In genomic region chr10:83142074-83142563, GRCh38 we compare ENCODE assay signal across 27 cellular contexts.
DNase-seq lines count a peak whose midpoint lies in the region; TF ChIP-seq lines count a peak whose summit lies in the region.
"Had no signal": no experiment of that assay in that cellular context is flagged by ENCODE, and none has a peak within 500 bp of the region (broad histone marks: within the 10 kb centered on the region; RNA-seq: fewer than 3 reads in every experiment).

No MANE protein-coding gene starts in this region.

- no peak overlapping the region for H3K4me3 ChIP-seq in NB4 (ENCODE audit: low read depth, low read length)
- no peak overlapping the region for H3K4me3 ChIP-seq in GM23248
- H3K4me3 ChIP-seq: BLaER1 had no signal

- no peaks in the 10 kb centered on the region for H3K4me1 Mint-ChIP-seq in nephron progenitor cell
- H3K4me1 Mint-ChIP-seq in T-helper 2 cell treated with Interferon-gamma antibody and Interleukin-4, amounts not matched to agents 5 μg/mL and 100 μg/mL, for 36 hours (ENCODE audit: low read depth) = no peaks in the 10 kb centered on the region
- H3K4me1 Mint-ChIP-seq: CD4-positive, CD25-positive, alpha-beta regulatory T cell; IgD-negative memory B cell had no signal

- WGBS in GM23248 (ENCODE audit: low coverage in 1 of 2, low lambda C conversion rate in 2 of 2, missing lambda C conversion rate in 2 of 2), 2 experiments = 17% methylated on average over 3 of the region's 3 CpGs

- no peaks in the 10 kb centered on the region for H3K36me3 ChIP-seq in GM23248 (ENCODE audit: low read depth)
- H3K36me3 ChIP-seq: BLaER1 had no signal

- no peaks in the 10 kb centered on the region for H3K9me2 ChIP-seq in GM23248 (ENCODE audit: insufficient read depth)
- H3K9me2 ChIP-seq: SK-N-SH had no signal

- no peaks in the 10 kb centered on the region for H3K79me2 ChIP-seq in GM23248 (ENCODE audit: insufficient read depth)

- no peak overlapping the region for H3K4me3 Mint-ChIP-seq in nephron progenitor cell
- H3K4me3 Mint-ChIP-seq in T-helper 2 cell treated with Interferon-gamma antibody and Interleukin-4, amounts not matched to agents 5 μg/mL and 100 μg/mL, for 36 hours = no peak overlapping the region
- H3K4me3 Mint-ChIP-seq: CD4-positive, CD25-positive, alpha-beta regulatory T cell; IgD-negative memory B cell had no signal

- no peak for TF ChIP-seq POLR2A in NB4 (IDR thresholded peaks at IDR 0.05; ENCODE audit: extremely low read depth, insufficient read length)

- in situ Hi-C loops in GM23248 (cut with MboI) = no loop called here

- H3K27me3 ChIP-seq in GM23248 (replicated peaks; ENCODE audit: insufficient read depth) = no peaks in the 10 kb centered on the region
- H3K27me3 ChIP-seq: BLaER1 had no signal

- no peaks in the 10 kb centered on the region for H3K27me3 Mint-ChIP-seq in nephron progenitor cell (ENCODE audit: low read depth, poor library complexity)
- no peaks in the 10 kb centered on the region for H3K27me3 Mint-ChIP-seq in T-helper 2 cell treated with Interferon-gamma antibody and Interleukin-4, amounts not matched to agents 5 μg/mL and 100 μg/mL, for 36 hours (ENCODE audit: low read depth)
- H3K27me3 Mint-ChIP-seq: CD4-positive, CD25-positive, alpha-beta regulatory T cell; IgD-negative memory B cell had no signal

- H4K20me1 ChIP-seq in GM23248 (ENCODE audit: insufficient read depth) = no peaks in the 10 kb centered on the region
- H4K20me1 ChIP-seq: BLaER1 had no signal

- H3K27ac ChIP-seq in GM23248 = no peak overlapping the region
- H3K27ac ChIP-seq: BLaER1, KMS-11 had no signal

- H3K27ac Mint-ChIP-seq in nephron progenitor cell = peak overlapping the region; percentile 77
- no peak overlapping the region for H3K27ac Mint-ChIP-seq in T-helper 2 cell treated with Interferon-gamma antibody and Interleukin-4, amounts not matched to agents 5 μg/mL and 100 μg/mL, for 36 hours
- H3K27ac Mint-ChIP-seq: CD4-positive, CD25-positive, alpha-beta regulatory T cell; IgD-negative memory B cell had no signal

- no peaks in the 10 kb centered on the region for H3F3A ChIP-seq in GM23248 (ENCODE audit: insufficient read depth)

- H3K36me3 Mint-ChIP-seq in nephron progenitor cell (ENCODE audit: low read depth) = no peaks in the 10 kb centered on the region
- H3K36me3 Mint-ChIP-seq in T-helper 2 cell treated with Interferon-gamma antibody and Interleukin-4, amounts not matched to agents 5 μg/mL and 100 μg/mL, for 36 hours (ENCODE audit: low read depth) = no peaks in the 10 kb centered on the region
- H3K36me3 Mint-ChIP-seq: CD4-positive, CD25-positive, alpha-beta regulatory T cell; IgD-negative memory B cell had no signal

- no peaks in the 10 kb centered on the region for H3K9me3 Mint-ChIP-seq in nephron progenitor cell
- H3K9me3 Mint-ChIP-seq in T-helper 2 cell treated with Interferon-gamma antibody and Interleukin-4, amounts not matched to agents 5 μg/mL and 100 μg/mL, for 36 hours = peaks cover 16% of the 10 kb centered on the region

- no peak overlapping the region for H2AFZ ChIP-seq in GM23248

- DNase-seq in NCI-H2171 treated with DMSO at 0.1 percent for 48 hours (lab: John Stamatoyannopoulos, UW) = peak; percentile 75
- DNase-seq in NCI-H2171 (lab: John Stamatoyannopoulos, UW) = no peak
- DNase-seq in NB4 (ENCODE audit: low read depth) = peak; percentile 5
- peak; percentile 58 for DNase-seq in amniotic epithelial cell (ENCODE audit: low read depth)
- no peak for DNase-seq in nephron progenitor cell
- no peak for DNase-seq in GM23248
- DNase-seq in HUDEP-2 (lab: John Stamatoyannopoulos, UW; ENCODE audit: unreplicated experiment in 76 of 76) = no peak
- no peak for DNase-seq in T-helper 2 cell treated with Interferon-gamma antibody and Interleukin-4, amounts not matched to agents 5 μg/mL and 100 μg/mL, for 36 hours (ENCODE audit: low spot score)
- DNase-seq: 8988T; ACHN; CD4-positive, CD25-positive, alpha-beta regulatory T cell; GOT3; HCEC 1CT; NCI-H1092 treated with DMSO at 0.1 percent for 48 hours; NCI-H1436; NCI-H1930; NCI-H2107; NCI-H226; NCI-H510A; NCI-H774; NK-92 treated with Interleukin-12 subunit alpha and Interleukin-12 subunit beta, amount 100 ng/mL, for 24 hours; PC-3; SK-N-SH; SW 1271 had no signal

- H3K4me2 ChIP-seq in GM23248 (ENCODE audit: unreplicated experiment) = no peak overlapping the region
- H3K4me2 ChIP-seq: BLaER1, KMS-11, SK-N-SH had no signal

- no peak for TF ChIP-seq CTCF in NB4 (IDR thresholded peaks at IDR 0.05; ENCODE audit: low read depth, low read length)
- no peak for TF ChIP-seq CTCF in nephron progenitor cell (IDR thresholded peaks at IDR 0.05)

- no peaks in the 10 kb centered on the region for H3K4me1 ChIP-seq in GM23248 (ENCODE audit: insufficient read depth)
- H3K4me1 ChIP-seq: BLaER1 had no signal

- no peaks in the 10 kb centered on the region for H3K9me3 ChIP-seq in GM23248 (ENCODE audit: low read depth)
- H3K9me3 ChIP-seq: BLaER1, SK-N-SH had no signal

- H3K9ac ChIP-seq in GM23248 = no peak overlapping the region
- H3K9ac ChIP-seq: BLaER1, KMS-11, SK-N-SH had no signal

Comparison
In these comparisons a context has a peak if more than half of its experiments do, and no peak if none do; other contexts are left out.
1. DNase-seq: peak in NCI-H2171 treated with DMSO at 0.1 percent for 48 hours (single experiment), NB4 (single experiment) and amniotic epithelial cell (single experiment); none in NCI-H2171 (single experiment), nephron progenitor cell (single experiment), GM23248 (single experiment), HUDEP-2 (0 of 76) and T-helper 2 cell treated with Interferon-gamma antibody and Interleukin-4, amounts not matched to agents 5 μg/mL and 100 μg/mL, for 36 hours (single experiment).